Comparison of ENCODE assay signal across 14 cellular contexts in the genomic region with DNA sequence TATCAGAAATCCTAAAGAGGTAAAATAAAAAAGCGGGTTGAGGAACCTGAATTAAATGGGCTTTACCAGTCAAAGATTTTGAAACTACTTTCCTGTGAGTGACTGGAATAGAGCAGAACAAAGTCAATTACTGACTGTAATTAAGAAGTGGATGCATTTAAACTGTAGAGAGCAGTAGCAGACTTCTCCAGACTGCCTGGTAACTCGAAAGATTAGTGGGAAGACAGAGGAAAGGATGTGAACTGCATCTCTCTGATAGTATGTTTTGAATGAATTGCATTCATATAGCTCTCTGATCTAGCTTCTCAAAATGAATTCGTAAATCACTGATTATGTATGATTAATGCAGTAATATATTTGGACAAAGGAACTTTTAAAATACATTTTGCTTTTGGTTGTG.
DNase-seq lines count a peak whose midpoint lies in the region; ATAC-seq and TF ChIP-seq lines count a peak whose summit lies in the region.
"Had no signal": no experiment of that assay in that cellular context is flagged by ENCODE, and none has a peak within 500 bp of the region (broad histone marks: within the 10 kb centered on the region; RNA-seq: fewer than 3 reads in every experiment).

No MANE protein-coding gene starts in this region.

- TF ChIP-seq CTCF in PC-3 (conservative IDR thresholded peaks at IDR 0.05; ENCODE audit: low read depth, low read length), result no peak
- peak; percentile 25 for TF ChIP-seq CTCF in osteocyte (IDR thresholded peaks at IDR 0.05)
- no peak for TF ChIP-seq CTCF in mesothelial cell of epicardium (IDR thresholded peaks at IDR 0.05; ENCODE audit: unreplicated experiment)

- no peak overlapping the region for H3K9ac ChIP-seq in PC-3 (ENCODE audit: low read length)

- no peaks in the 10 kb centered on the region for H3K27me3 ChIP-seq in PC-3 (ENCODE audit: low read length)
- H3K27me3 ChIP-seq: testis had no signal

- no peaks in the 10 kb centered on the region for H3K27me3 Mint-ChIP-seq in osteocyte (ENCODE audit: unreplicated experiment)
- no peaks in the 10 kb centered on the region for H3K27me3 Mint-ChIP-seq in mesothelial cell of epicardium (ENCODE audit: low read depth)
- no peaks in the 10 kb centered on the region for H3K27me3 Mint-ChIP-seq in activated T-helper 2 cell treated with anti-CD3 and anti-CD28 coated beads, Interferon-gamma antibody, Interleukin-2, Interleukin-4, amounts not matched to agents 10 μg/mL and 5 μg/mL and 100 μg/mL, durations not matched to agents 14 hours and 24 hours and 36 hours (ENCODE audit: low read depth)

- CTCF ChIA-PET in PC-3 (lab: Charles Lee), result interaction anchor here (0.5 to 0.7 kb wide), 2 partner anchors 102 to 299 kb away, joined by 3 to 10 read pairs; no protein-coding TSS in a partner anchor

- peaks cover 16% of the 10 kb centered on the region for H3K4me1 Mint-ChIP-seq in osteocyte (ENCODE audit: unreplicated experiment)
- peaks cover 28% of the 10 kb centered on the region for H3K4me1 Mint-ChIP-seq in mesothelial cell of epicardium
- H3K4me1 Mint-ChIP-seq in activated T-helper 2 cell treated with anti-CD3 and anti-CD28 coated beads, Interferon-gamma antibody, Interleukin-2, Interleukin-4, amounts not matched to agents 10 μg/mL and 5 μg/mL and 100 μg/mL, durations not matched to agents 14 hours and 24 hours and 36 hours (ENCODE audit: low read depth), result peaks cover 5% of the 10 kb centered on the region

- no peaks in the 10 kb centered on the region for H3F3A ChIP-seq in PC-3 (ENCODE audit: low read length, unreplicated experiment)

- H3K36me3 Mint-ChIP-seq in osteocyte (ENCODE audit: unreplicated experiment) (no peaks in the 10 kb centered on the region), mesothelial cell of epicardium (no peaks in the 10 kb centered on the region)
- H3K36me3 Mint-ChIP-seq in activated T-helper 2 cell treated with anti-CD3 and anti-CD28 coated beads, Interferon-gamma antibody, Interleukin-2, Interleukin-4, amounts not matched to agents 10 μg/mL and 5 μg/mL and 100 μg/mL, durations not matched to agents 14 hours and 24 hours and 36 hours (ENCODE audit: low read depth), result peaks cover 16% of the 10 kb centered on the region

- intact Hi-C loops in PC-3 (cut with micrococcal nuclease), result no loop called here
- intact Hi-C loops in activated T-helper 2 cell treated with anti-CD3 and anti-CD28 coated beads, Interferon-gamma antibody, Interleukin-2, Interleukin-4, amounts not matched to agents 10 μg/mL and 5 μg/mL and 100 μg/mL, durations not matched to agents 14 hours and 24 hours and 36 hours (cut with micrococcal nuclease), result no loop called here

- no peak overlapping the region for H3K4me3 ChIP-seq in PC-3 (ENCODE audit: low read length)
- H3K4me3 ChIP-seq: testis had no signal

- H3K36me3 ChIP-seq in PC-3 (ENCODE audit: low read depth, low read length), result no peaks in the 10 kb centered on the region

- H3K4me2 ChIP-seq in PC-3 (ENCODE audit: low read length), result no peak overlapping the region

- H3K27ac Mint-ChIP-seq in osteocyte (ENCODE audit: unreplicated experiment), result no peak overlapping the region
- H3K27ac Mint-ChIP-seq in mesothelial cell of epicardium, result no peak overlapping the region
- H3K27ac Mint-ChIP-seq in activated T-helper 2 cell treated with anti-CD3 and anti-CD28 coated beads, Interferon-gamma antibody, Interleukin-2, Interleukin-4, amounts not matched to agents 10 μg/mL and 5 μg/mL and 100 μg/mL, durations not matched to agents 14 hours and 24 hours and 36 hours, result no peak overlapping the region

- no TSS peak for BruUV-seq in PC-3 (replicated peaks; lab: Mats Ljungman, UMichigan)

- no peak overlapping the region for H3K27ac ChIP-seq in PC-3 (ENCODE audit: low read length)
- H3K27ac ChIP-seq: 22Rv1, testis had no signal

- peaks cover 30% of the 10 kb centered on the region for H3K4me1 ChIP-seq in PC-3 (ENCODE audit: insufficient read depth, low read length)
- H3K4me1 ChIP-seq: testis had no signal

- H3K4me3 Mint-ChIP-seq in osteocyte (ENCODE audit: unreplicated experiment) (no peak overlapping the region), mesothelial cell of epicardium (no peak overlapping the region)
- no peak overlapping the region for H3K4me3 Mint-ChIP-seq in activated T-helper 2 cell treated with anti-CD3 and anti-CD28 coated beads, Interferon-gamma antibody, Interleukin-2, Interleukin-4, amounts not matched to agents 10 μg/mL and 5 μg/mL and 100 μg/mL, durations not matched to agents 14 hours and 24 hours and 36 hours (ENCODE audit: low read depth)

- DNase-seq in NCI-H1105 treated with DMSO at 0.1 percent for 48 hours (lab: John Stamatoyannopoulos, UW) (peak; percentile 22), NCI-H1105 (lab: John Stamatoyannopoulos, UW) (no peak), PC-3 (no peak), fibroblast of peridontal ligament (ENCODE audit: extremely low read depth) (peak; percentile 52), osteocyte (ENCODE audit: extremely low spot score, unreplicated experiment) (no peak), mesothelial cell of epicardium (ENCODE audit: low spot score in 2 of 2, unreplicated experiment in 2 of 2) (no peak), cerebellar nuclear complex (lab: John Stamatoyannopoulos, UW) (no peak)
- no peak for DNase-seq in activated T-helper 2 cell treated with anti-CD3 and anti-CD28 coated beads, Interferon-gamma antibody, Interleukin-2, Interleukin-4, amounts not matched to agents 10 μg/mL and 5 μg/mL and 100 μg/mL, durations not matched to agents 14 hours and 24 hours and 36 hours (ENCODE audit: low spot score)
- DNase-seq: activated CD4-positive, alpha-beta T cell treated with anti-CD3 and anti-CD28 coated beads, Interleukin-2, amount 50 U/mL, for 1 hour; DMS79; head of caudate nucleus; right cardiac atrium; testis had no signal

- ATAC-seq in PC-3, result peak; percentile 21; the same call in 1 of the 2 replicates

- H3K9me3 Mint-ChIP-seq in osteocyte (ENCODE audit: unreplicated experiment), result no peaks in the 10 kb centered on the region
- H3K9me3 Mint-ChIP-seq in mesothelial cell of epicardium, result no peaks in the 10 kb centered on the region
- no peaks in the 10 kb centered on the region for H3K9me3 Mint-ChIP-seq in activated T-helper 2 cell treated with anti-CD3 and anti-CD28 coated beads, Interferon-gamma antibody, Interleukin-2, Interleukin-4, amounts not matched to agents 10 μg/mL and 5 μg/mL and 100 μg/mL, durations not matched to agents 14 hours and 24 hours and 36 hours

- H4K20me1 ChIP-seq in PC-3 (ENCODE audit: low read length), result no peaks in the 10 kb centered on the region

- H2AFZ ChIP-seq in PC-3 (ENCODE audit: low read length), result no peak overlapping the region

- POLR2A ChIA-PET in PC-3 (lab: Charles Lee; ENCODE audit: unreplicated experiment), result no interaction called here

- H3K9me3 ChIP-seq in PC-3 (ENCODE audit: low read length), result no peaks in the 10 kb centered on the region
- H3K9me3 ChIP-seq: testis had no signal

- no peaks in the 10 kb centered on the region for H3K9me2 ChIP-seq in PC-3 (replicated peaks; ENCODE audit: low read length)

- no peaks in the 10 kb centered on the region for H3K79me2 ChIP-seq in PC-3 (ENCODE audit: low read length)

Comparison
In these comparisons a context has a peak if more than half of its experiments do, and no peak if none do; other contexts are left out.
1. DNase-seq: peak in NCI-H1105 treated with DMSO at 0.1 percent for 48 hours (single experiment) and fibroblast of peridontal ligament (single experiment); none in NCI-H1105 (single experiment), PC-3 (single experiment), osteocyte (single experiment), mesothelial cell of epicardium (0 of 2), cerebellar nuclear complex (0 of 2) and activated T-helper 2 cell treated with anti-CD3 and anti-CD28 coated beads, Interferon-gamma antibody, Interleukin-2, Interleukin-4, amounts not matched to agents 10 μg/mL and 5 μg/mL and 100 μg/mL, durations not matched to agents 14 hours and 24 hours and 36 hours (single experiment).